11 cellular contexts compared by ENCODE assay signal in genomic region chr7:115740043-115740442, GRCh38.
"Had no signal": no experiment of that assay in that cellular context is flagged by ENCODE, and none has a peak within 500 bp of the region (broad histone marks: within the 10 kb centered on the region; RNA-seq: fewer than 3 reads in every experiment).

No MANE protein-coding gene starts in this region.

- H3K4me2 ChIP-seq: GM23338 had no signal

- ATAC-seq: GM23338, HCT116 had no signal

- H3K9me3 ChIP-seq: HAP-1 had no signal

- FAIRE-seq: H1, H54 had no signal

- H2AFZ ChIP-seq: GM23248, GM23338 had no signal

- H3K27ac Mint-ChIP-seq: GM23338, H9, HFFc6 had no signal

- H3K4me3 ChIP-seq: GM23248, GM23338, HAP-1 had no signal

- H3K4me1 ChIP-seq: HAP-1 had no signal

- H3K4me3 Mint-ChIP-seq: GM23338, H9, HFFc6 had no signal

- H3K27ac ChIP-seq: GM23248 had no signal

- H3K4me1 Mint-ChIP-seq: GM23338, H9 had no signal

- H3K9me3 Mint-ChIP-seq: GM23338, H9, HFFc6 had no signal

- H3K36me3 ChIP-seq: HAP-1 had no signal

- DNase-seq: GM23248, GOT3, H7, H9, HCEC 1CT, HFFc6 had no signal
